Comparison of ENCODE assay signal across 8 cellular contexts in the genomic region with DNA sequence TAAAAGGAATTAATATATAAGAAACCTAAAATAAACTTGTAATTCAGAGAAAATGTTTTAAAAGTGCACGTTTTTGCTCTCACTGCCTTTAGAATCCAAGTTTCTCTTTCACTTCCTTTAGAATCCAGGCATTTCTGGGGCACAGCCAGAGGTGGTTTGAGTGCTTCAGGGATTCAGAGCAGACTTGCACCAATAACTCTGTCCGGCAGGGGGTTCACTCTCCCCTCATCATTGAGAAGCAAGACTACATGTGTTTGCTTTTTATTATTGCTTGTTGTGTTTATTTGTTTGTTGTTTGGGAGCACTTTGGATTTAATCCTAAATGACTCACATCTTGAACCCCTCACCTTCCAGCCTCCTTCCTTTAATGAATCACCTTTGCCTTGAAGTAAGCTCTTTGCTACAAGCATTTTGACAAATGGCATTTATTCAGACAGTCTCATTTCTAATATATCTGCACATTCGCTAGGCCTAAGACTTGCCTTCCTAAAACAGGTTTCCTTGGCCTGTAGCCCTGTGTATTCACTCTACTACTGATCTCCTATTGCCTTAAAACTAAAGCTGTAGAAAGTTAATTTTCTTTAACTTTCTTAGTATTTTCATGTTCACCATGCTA.
A peak's percentile ranks its signal among the peaks of the same experiment; 100 is the strongest.
DNase-seq lines count a peak whose midpoint lies in the region; ATAC-seq, FAIRE-seq and TF ChIP-seq lines count a peak whose summit lies in the region.

No MANE protein-coding gene starts in this region.

- intact Hi-C loops in psoas muscle (cut with DNase I) (loop anchor here in 1 of 2 donors (5.0 kb wide), 1 partner anchor 672 kb away; no protein-coding TSS in a partner anchor), vagina (cut with DNase I) (no loop called here)

- H3K4me1 ChIP-seq in psoas muscle (no peaks in the 10 kb centered on the region), vagina (no peaks in the 10 kb centered on the region)

- ATAC-seq in psoas muscle, result no peak
- no peak for ATAC-seq in GM18873 (IDR thresholded peaks at IDR 0.05; ENCODE audit: low FRiP score, unreplicated experiment)

- in situ Hi-C loops in GM13977 (cut with MboI; ENCODE audit: low pct_unique_long_range_greater_than_20kb, low sequenced_read_pairs, unreplicated experiment), result no loop called here

- H3K36me3 ChIP-seq in psoas muscle (ENCODE audit: insufficient read depth in 1 of 2, low read depth in 1 of 2) (no peaks in the 10 kb centered on the region), vagina (no peaks in the 10 kb centered on the region)

- 29 to 38% (median 33%) methylated on average over 3 of the region's 3 CpGs for WGBS in psoas muscle, 3 donors

- peaks cover 0 to 3% (median 0%) of the 10 kb centered on the region in 3 donors for H3K27me3 ChIP-seq in psoas muscle (ENCODE audit: insufficient read depth in 3 of 3, low read length in 2 of 3)
- no peaks in the 10 kb centered on the region for H3K27me3 ChIP-seq in vagina

- peak; percentile 35 for DNase-seq in AG09309 (ENCODE audit: low read depth)
- DNase-seq in GM13977 (ENCODE audit: low spot score), result peak; percentile 28
- peak; percentile 70 for DNase-seq in MV-4-11 (lab: John Stamatoyannopoulos, UW)
- peak; percentile 9 for DNase-seq in glomerular endothelial cell (ENCODE audit: extremely low read depth, low read depth, low spot score)
- DNase-seq in psoas muscle, result peak; percentile 22 to 53
- no peak for DNase-seq in vagina (ENCODE audit: extremely low spot score in 2 of 2)

- H3K27ac ChIP-seq in psoas muscle (no peak overlapping the region), vagina (no peak overlapping the region)

- TF ChIP-seq POLR2A in vagina (IDR thresholded peaks at IDR 0.05), result no peak

- peak; percentile 55 for FAIRE-seq in TTC549 (lab: Jason Lieb, UNC)

- H3K4me3 ChIP-seq in AG09309 (ENCODE audit: control insufficient read depth, low read depth, low read length), result no peak overlapping the region
- no peak overlapping the region for H3K4me3 ChIP-seq in psoas muscle
- no peak overlapping the region for H3K4me3 ChIP-seq in vagina

- H3K9me3 ChIP-seq in psoas muscle (no peaks in the 10 kb centered on the region), vagina (no peaks in the 10 kb centered on the region)

- TF ChIP-seq CTCF in AG09309 (IDR thresholded peaks at IDR 0.05; ENCODE audit: control insufficient read depth, insufficient read depth, low read depth, low read length, missing control alignments) (peak; percentile 82), GM13977 (IDR thresholded peaks at IDR 0.05; ENCODE audit: extremely low read depth, insufficient read depth, missing control alignments) (peak; percentile 54), psoas muscle (IDR thresholded peaks at IDR 0.05) (peak; percentile 56), vagina (IDR thresholded peaks at IDR 0.05) (peak in 1 of 3 experiments; percentile 39)

Comparison
In these comparisons a context has a peak if more than half of its experiments do, and no peak if none do; other contexts are left out.
1. DNase-seq: peak in AG09309 (single experiment), GM13977 (single experiment), MV-4-11 (single experiment), glomerular endothelial cell (single experiment) and psoas muscle (2 of 2); none in vagina (0 of 2).